In the genomic region with DNA sequence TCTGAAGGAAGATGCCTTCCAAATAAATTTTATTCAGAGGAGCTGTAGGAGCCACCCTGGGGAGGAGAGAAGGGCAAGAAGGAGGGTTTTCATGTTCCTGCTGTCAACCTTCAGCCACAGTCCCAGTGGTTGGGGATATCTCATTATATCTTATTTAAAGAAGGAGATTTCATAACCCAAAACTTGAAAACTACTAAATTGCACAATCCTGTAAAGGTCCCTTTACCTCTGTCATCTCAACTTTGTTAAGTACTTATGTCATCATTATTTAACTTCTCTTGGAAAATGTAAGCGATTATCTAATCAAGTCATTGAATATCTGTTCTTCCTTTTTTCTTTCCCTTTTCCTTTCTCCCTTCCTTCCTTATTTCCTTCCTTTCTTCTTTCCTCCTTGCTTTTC, we compare ENCODE assay signal across 19 cellular contexts.
"Had no signal": no experiment of that assay in that cellular context is flagged by ENCODE, and none has a peak within 500 bp of the region (broad histone marks: within the 10 kb centered on the region; RNA-seq: fewer than 3 reads in every experiment).

No MANE protein-coding gene starts in this region.

- H3K4me3 ChIP-seq: esophagus squamous epithelium, lung, transverse colon, uterus had no signal

- ATAC-seq: T-cell had no signal

- DNase-seq: activated B cell treated with CpG ODN at 0.5 μM for 24 hours; activated CD4-positive, alpha-beta memory T cell treated with anti-CD3 and anti-CD28 coated beads for 36 hours; activated CD4-positive, alpha-beta T cell treated with anti-CD3 and anti-CD28 coated beads for 4 hours; activated naive CD4-positive, alpha-beta T cell treated with anti-CD3 and anti-CD28 coated beads for 36 hours; activated T-cell treated with anti-CD3 and anti-CD28 coated beads, Interleukin-2, amount 50 U/mL, for 1 hour; anterior cingulate cortex; cortex of kidney; effector CD4-positive, alpha-beta T cell; esophagus squamous epithelium; foreskin fibroblast; hippocampal formation; islet precursor cell; nephron progenitor cell; nucleus accumbens; stimulated activated CD4-positive, alpha-beta T cell treated with anti-CD3 and anti-CD28 coated beads, Interleukin-2, amount 100 ng/mL, for 48 hours; T-cell; transverse colon; uterus had no signal

- H3K4me1 ChIP-seq: esophagus squamous epithelium, uterus had no signal

- H3K9me3 ChIP-seq: esophagus squamous epithelium, transverse colon, uterus had no signal

- H3K27ac ChIP-seq: esophagus squamous epithelium, transverse colon had no signal

- H3K36me3 ChIP-seq: esophagus squamous epithelium, transverse colon, uterus had no signal

- H3K27me3 ChIP-seq: esophagus squamous epithelium, transverse colon, uterus had no signal
